Comparison of ENCODE assay signal across 22 cellular contexts in genomic region chr14:95666450-95666849, GRCh38. TPM values are rescaled to one million over a fixed set of nuclear protein-coding genes. Genes with fewer than 3 reads are reported as not detected.
DNase-seq lines count a peak whose midpoint lies in the region; ATAC-seq lines count a peak whose summit lies in the region.
"Had no signal": no experiment of that assay in that cellular context is flagged by ENCODE, and none has a peak within 500 bp of the region (broad histone marks: within the 10 kb centered on the region; RNA-seq: fewer than 3 reads in every experiment).

No MANE protein-coding gene starts in this region.

- H3K79me2 ChIP-seq in mesendoderm (ENCODE audit: control insufficient read depth, insufficient read depth, low read length), result no peaks in the 10 kb centered on the region

- no peak overlapping the region for H2BK12ac ChIP-seq in mesenchymal stem cell (ENCODE audit: low read length in 2 of 2)

- in situ Hi-C loops in G401 (cut with HindIII; ENCODE audit: low sequenced_read_pairs), result no loop called here

- H3K36me3 Mint-ChIP-seq in stimulated activated naive CD8-positive, alpha-beta T cell treated with anti-CD3 and anti-CD28 coated beads, Interleukin-15, Interleukin-2, amounts not matched to agents 100 ng/mL and 50 ng/mL, for 24 hours (ENCODE audit: low read depth), result no peaks in the 10 kb centered on the region
- H3K36me3 Mint-ChIP-seq in T-helper 17 cell (ENCODE audit: low read depth), result peaks cover 2% of the 10 kb centered on the region
- H3K36me3 Mint-ChIP-seq: CD14-positive monocyte, T-cell had no signal

- H2BK15ac ChIP-seq in mesendoderm (replicated peaks; ENCODE audit: low read depth), result no peak overlapping the region
- H2BK15ac ChIP-seq in mesenchymal stem cell (ENCODE audit: low read depth, poor library complexity, severe bottlenecking), result no peak overlapping the region

- no peak overlapping the region for H4K5ac ChIP-seq in mesendoderm (ENCODE audit: low read length)

- H2AK5ac ChIP-seq in mesendoderm (ENCODE audit: low read length) (peak overlapping the region; percentile 87), mesenchymal stem cell (ENCODE audit: low read length, severe bottlenecking) (no peak overlapping the region)

- H3K23ac ChIP-seq in mesendoderm (ENCODE audit: low read length) (no peak overlapping the region), mesenchymal stem cell (ENCODE audit: low read length in 2 of 2) (no peak overlapping the region)

- no peak overlapping the region for H3K18ac ChIP-seq in mesendoderm (ENCODE audit: low read length)
- no peak overlapping the region for H3K18ac ChIP-seq in mesenchymal stem cell (ENCODE audit: low read depth in 1 of 2, low read length in 2 of 2)

- no peak overlapping the region for H3K4ac ChIP-seq in mesendoderm (ENCODE audit: low read depth, low read length)
- no peak overlapping the region for H3K4ac ChIP-seq in mesenchymal stem cell (ENCODE audit: low read depth in 1 of 2, low read length in 2 of 2)

- H3K9me3 ChIP-seq in mesenchymal stem cell (ENCODE audit: control insufficient read depth, low read length) (no peaks in the 10 kb centered on the region), T-helper 17 cell (ENCODE audit: control insufficient read depth, low read length, poor library complexity, severe bottlenecking) (no peaks in the 10 kb centered on the region)
- H3K9me3 ChIP-seq: A549, SK-N-SH had no signal

- H2BK5ac ChIP-seq in mesendoderm (ENCODE audit: low read length) (no peak overlapping the region), mesenchymal stem cell (ENCODE audit: low read depth, low read length, poor library complexity, severe bottlenecking) (no peak overlapping the region)

- peak overlapping the region; percentile 31 for H3K27ac Mint-ChIP-seq in stimulated activated naive CD8-positive, alpha-beta T cell treated with anti-CD3 and anti-CD28 coated beads, Interleukin-15, Interleukin-2, amounts not matched to agents 100 ng/mL and 50 ng/mL, for 24 hours
- no peak overlapping the region for H3K27ac Mint-ChIP-seq in T-helper 17 cell
- H3K27ac Mint-ChIP-seq: CD14-positive monocyte, GM23338, T-cell had no signal

- H2AFZ ChIP-seq in mesenchymal stem cell (ENCODE audit: low read depth, low read length), result no peak overlapping the region
- H2AFZ ChIP-seq: GM23338 had no signal

- no peak overlapping the region for H3K4me3 Mint-ChIP-seq in stimulated activated naive CD8-positive, alpha-beta T cell treated with anti-CD3 and anti-CD28 coated beads, Interleukin-15, Interleukin-2, amounts not matched to agents 100 ng/mL and 50 ng/mL, for 24 hours
- H3K4me3 Mint-ChIP-seq in T-helper 17 cell, result no peak overlapping the region
- H3K4me3 Mint-ChIP-seq: CD14-positive monocyte, GM23338, T-cell had no signal

- no peak overlapping the region for H3K27ac ChIP-seq in mesendoderm (ENCODE audit: low read depth, low read length)
- H3K27ac ChIP-seq in mesenchymal stem cell (ENCODE audit: low read length, poor library complexity, severe bottlenecking), result no peak overlapping the region
- H3K27ac ChIP-seq: A549, KMS-11 had no signal

- ATAC-seq in stimulated activated naive CD8-positive, alpha-beta T cell treated with anti-CD3 and anti-CD28 coated beads, Interleukin-15, Interleukin-2, amounts not matched to agents 100 U/mL and 50 U/mL, for 24 hours, result no peak
- ATAC-seq in T-helper 17 cell, result no peak
- ATAC-seq: A549, PC-3, T-cell had no signal

- H3K56ac ChIP-seq in mesendoderm (ENCODE audit: low read length), result no peak overlapping the region

- H3K36me3 ChIP-seq in mesendoderm (ENCODE audit: control insufficient read depth, insufficient read depth, low read length) (no peaks in the 10 kb centered on the region), mesenchymal stem cell (ENCODE audit: control insufficient read depth in 1 of 2, insufficient read depth in 2 of 2, low read depth in 1 of 2, low read length in 2 of 2) (no peaks in the 10 kb centered on the region)

- H4K8ac ChIP-seq in mesendoderm (ENCODE audit: low read depth, low read length), result no peak overlapping the region
- H4K8ac ChIP-seq in mesenchymal stem cell (ENCODE audit: low read length), result no peak overlapping the region

- H3K79me1 ChIP-seq in mesendoderm (ENCODE audit: low read length), result no peaks in the 10 kb centered on the region
- no peaks in the 10 kb centered on the region for H3K79me1 ChIP-seq in mesenchymal stem cell (replicated peaks; ENCODE audit: low read length, poor library complexity, severe bottlenecking)

- H3K4me1 Mint-ChIP-seq in stimulated activated naive CD8-positive, alpha-beta T cell treated with anti-CD3 and anti-CD28 coated beads, Interleukin-15, Interleukin-2, amounts not matched to agents 100 ng/mL and 50 ng/mL, for 24 hours (ENCODE audit: low read depth), result peaks cover 24% of the 10 kb centered on the region
- peaks cover 3% of the 10 kb centered on the region for H3K4me1 Mint-ChIP-seq in T-helper 17 cell
- H3K4me1 Mint-ChIP-seq: CD14-positive monocyte had no signal

- H3K9ac ChIP-seq in mesendoderm (ENCODE audit: low read length) (no peak overlapping the region), mesenchymal stem cell (ENCODE audit: low read length) (no peak overlapping the region)
- H3K9ac ChIP-seq: KMS-11, SK-N-SH had no signal

- H2BK120ac ChIP-seq in mesendoderm (ENCODE audit: low read depth, low read length) (no peak overlapping the region), mesenchymal stem cell (ENCODE audit: low read depth, low read length) (no peak overlapping the region)

- DNase-seq in stimulated activated naive CD8-positive, alpha-beta T cell treated with anti-CD3 and anti-CD28 coated beads, Interleukin-15, Interleukin-2, amounts not matched to agents 100 U/mL and 50 U/mL, for 24 hours, result no peak
- DNase-seq in NAMALWA (ENCODE audit: low spot score), result peak; percentile 41
- DNase-seq in mesendoderm, result no peak
- DNase-seq in G401 (ENCODE audit: low spot score), result no peak
- no peak for DNase-seq in mesenchymal stem cell
- DNase-seq in T-helper 17 cell, result no peak
- DNase-seq in NCI-H1092 (lab: John Stamatoyannopoulos, UW), result no peak
- DNase-seq: NCI-H1048, NCI-H2029 treated with DMSO at 0.1 percent for 48 hours, NCI-H2171, PC-3, RPMI8226, SHP77 treated with DMSO at 0.1 percent for 48 hours, SK-N-SH, T-cell had no signal

- H3K4me1 ChIP-seq in mesendoderm (ENCODE audit: control insufficient read depth, low read depth, low read length), result peaks cover 9% of the 10 kb centered on the region
- no peaks in the 10 kb centered on the region for H3K4me1 ChIP-seq in mesenchymal stem cell (ENCODE audit: control insufficient read depth, insufficient read depth, low read depth, low read length)
- H3K4me1 ChIP-seq: A549 had no signal

- H3K4me3 ChIP-seq in mesendoderm (ENCODE audit: low read length), result no peak overlapping the region
- H3K4me3 ChIP-seq in mesenchymal stem cell (ENCODE audit: insufficient read depth in 1 of 2, low read depth in 1 of 2, low read length in 2 of 2), result no peak overlapping the region
- H3K4me3 ChIP-seq: A549, GM23338 had no signal

- no peak overlapping the region for H3K4me2 ChIP-seq in mesendoderm (ENCODE audit: low read length)
- H3K4me2 ChIP-seq in mesenchymal stem cell (ENCODE audit: low read length, poor library complexity, severe bottlenecking), result no peak overlapping the region
- H3K4me2 ChIP-seq: A549, KMS-11, SK-N-SH had no signal

- H3K27me3 ChIP-seq in mesendoderm (ENCODE audit: insufficient read depth, low read length, poor library complexity) (no peaks in the 10 kb centered on the region), mesenchymal stem cell (ENCODE audit: control insufficient read depth in 1 of 2, insufficient read depth in 1 of 2, low read length in 2 of 2) (peaks cover 3 to 76% of the 10 kb centered on the region in 2 experiments)

- WGBS in mesendoderm (ENCODE audit: extremely low coverage, insufficient coverage, low lambda C conversion rate), result no CpG with 5 or more reads among the region's 5 CpGs
- 80% methylated on average over 5 of the region's 5 CpGs for WGBS in mesenchymal stem cell

- H3K27me3 Mint-ChIP-seq in stimulated activated naive CD8-positive, alpha-beta T cell treated with anti-CD3 and anti-CD28 coated beads, Interleukin-15, Interleukin-2, amounts not matched to agents 100 ng/mL and 50 ng/mL, for 24 hours, result peaks cover 11% of the 10 kb centered on the region
- H3K27me3 Mint-ChIP-seq in T-helper 17 cell, result peaks cover 49% of the 10 kb centered on the region

- H3K9me3 Mint-ChIP-seq in stimulated activated naive CD8-positive, alpha-beta T cell treated with anti-CD3 and anti-CD28 coated beads, Interleukin-15, Interleukin-2, amounts not matched to agents 100 ng/mL and 50 ng/mL, for 24 hours, result no peaks in the 10 kb centered on the region
- H3K9me3 Mint-ChIP-seq: CD14-positive monocyte, GM23338, T-cell had no signal

- no peak overlapping the region for H4K91ac ChIP-seq in mesenchymal stem cell (ENCODE audit: low read length)

- no peak overlapping the region for H3K14ac ChIP-seq in mesenchymal stem cell (ENCODE audit: low read length in 2 of 2)

RNA-seq across cellular contexts. Expression of gene TCL1B, which starts 19.8 kb away (rescaled TPM):
- 4.9 TPM for polyA plus RNA-seq in mesendoderm (2013, experiment 1 of 2)
- polyA plus RNA-seq in mesendoderm (2013, experiment 2 of 2), result 5.2 TPM
- not detected in 2 replicates for total RNA-seq in G401 (2014; rRNA removed; shearing (Covaris generic))
- not detected for polyA plus RNA-seq in mesenchymal stem cell (2013, experiment 1 of 2)
- not detected for polyA plus RNA-seq in mesenchymal stem cell (2013, experiment 2 of 2)
- total RNA-seq in T-helper 17 cell, result not detected
- total RNA-seq: MCF 10A, NCI-H460, PC-3 had no signal
- polyA plus RNA-seq: A549, CD14-positive monocyte, SK-N-SH had no signal

RNA-seq across cellular contexts. Expression of gene TCL1A, which starts 47.5 kb away (rescaled TPM):
- polyA plus RNA-seq in mesendoderm (2013, experiment 1 of 2), result 0.90 TPM
- polyA plus RNA-seq in mesendoderm (2013, experiment 2 of 2), result 0.81 TPM
- total RNA-seq in G401 (2014; rRNA removed; shearing (Covaris generic)), result not detected in 2 replicates
- not detected for polyA plus RNA-seq in mesenchymal stem cell (2013, experiment 1 of 2)
- not detected for polyA plus RNA-seq in mesenchymal stem cell (2013, experiment 2 of 2)
- total RNA-seq in T-helper 17 cell, result 1 to 10 TPM in 1 of 2 donors, not detected in 1; 5.4 TPM
- total RNA-seq: MCF 10A, NCI-H460, PC-3 had no signal
- polyA plus RNA-seq: A549, SK-N-SH had no signal
